In the genomic region with DNA sequence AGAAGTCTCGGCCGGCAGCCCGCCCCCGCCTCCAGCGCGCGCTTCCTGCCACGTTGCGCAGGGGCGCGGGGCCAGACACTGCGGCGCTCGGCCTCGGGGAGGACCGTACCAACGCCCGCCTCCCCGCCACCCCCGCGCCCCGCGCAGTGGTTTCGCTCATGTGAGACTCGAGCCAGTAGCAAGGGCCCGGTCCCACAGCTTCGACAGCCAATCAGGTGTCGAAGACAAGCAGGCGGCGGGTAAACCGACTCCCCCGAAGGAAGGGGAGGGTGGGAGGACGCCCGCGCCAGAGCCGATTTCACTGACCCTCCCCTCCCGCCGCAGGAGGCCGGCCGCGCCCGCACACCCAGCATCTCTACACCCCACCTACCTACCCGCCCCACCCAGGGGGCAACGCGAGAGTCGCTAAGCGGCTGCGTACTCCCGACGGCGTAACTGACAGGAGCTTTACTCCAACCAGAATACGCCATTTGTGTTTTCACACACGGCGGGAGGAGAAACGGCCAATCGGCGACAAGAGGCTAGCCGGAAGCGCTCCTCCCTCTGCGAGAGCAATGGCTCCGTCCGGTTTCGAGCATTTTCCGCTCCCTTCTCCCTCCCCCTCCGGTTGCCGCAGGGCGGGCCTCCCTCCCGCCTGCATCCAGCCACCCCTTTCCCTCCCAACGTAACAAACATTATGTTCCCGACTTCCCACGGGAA, we compare ENCODE assay signal across 8 cellular contexts. TPM values are rescaled to one million over a fixed set of nuclear protein-coding genes. Genes with fewer than 3 reads are reported as not detected.
DNase-seq lines count a peak whose midpoint lies in the region; ATAC-seq and TF ChIP-seq lines count a peak whose summit lies in the region.

No MANE protein-coding gene starts in this region.

- no peak for TF ChIP-seq CTCF in H9 (conservative IDR thresholded peaks at IDR 0.05)
- TF ChIP-seq CTCF in fibroblast of the aortic adventitia (IDR thresholded peaks at IDR 0.05; ENCODE audit: insufficient read depth, low read length), result no peak

- H3K9me3 Mint-ChIP-seq in H9, result no peaks in the 10 kb centered on the region; a peak in 1 of 5 replicates
- H3K9me3 Mint-ChIP-seq in natural killer cell treated with Interleukin-12 subunit alpha and Interleukin-12 subunit beta and Interleukin-15 and Interleukin-18, amount 100 ng/mL, for 72 hours, result no peaks in the 10 kb centered on the region

- DNase-seq in ELF-1 (ENCODE audit: low read depth, low spot score) (peak; percentile 99), H9 (peak; percentile 99), M059J (ENCODE audit: low read depth) (peak; percentile 97), fibroblast of the aortic adventitia (ENCODE audit: low read depth) (peak; percentile 100)
- peak; percentile 100 for DNase-seq in activated effector memory CD4-positive, alpha-beta T cell treated with anti-CD3 and anti-CD28 coated beads, Interleukin-2, amount 50 U/mL, for 16 hours
- DNase-seq in natural killer cell treated with Interleukin-12 subunit alpha and Interleukin-12 subunit beta and Interleukin-15 and Interleukin-18, amount 100 ng/mL, for 72 hours (ENCODE audit: low spot score), result peak; percentile 99
- DNase-seq in stimulated activated naive CD4-positive, alpha-beta T cell treated with Interleukin-2 at 50 U/mL for 16 hours (lab: John Stamatoyannopoulos, UW), result peak; percentile 99

- ATAC-seq in natural killer cell treated with Interleukin-12 subunit alpha and Interleukin-12 subunit beta and Interleukin-15 and Interleukin-18, amount 100 ng/mL, for 72 hours, result peak; percentile 84 to 88

- H3K9me3 ChIP-seq in H9 (ENCODE audit: control insufficient read depth, low read depth, low read length), result no peaks in the 10 kb centered on the region

- H3K79me2 ChIP-seq in H9 (ENCODE audit: insufficient read depth, low read length), result peaks cover 65% of the 10 kb centered on the region

- H3K4me1 Mint-ChIP-seq in H9, result peaks cover 44 to 49% of the 10 kb centered on the region in 2 experiments
- H3K4me1 Mint-ChIP-seq in natural killer cell treated with Interleukin-12 subunit alpha and Interleukin-12 subunit beta and Interleukin-15 and Interleukin-18, amount 100 ng/mL, for 72 hours (ENCODE audit: low read depth in 2 of 2), result peaks cover 51 to 73% of the 10 kb centered on the region in 2 donors

- peak overlapping the region; percentile 99 to 100 (median 99) for H3K27ac Mint-ChIP-seq in H9
- H3K27ac Mint-ChIP-seq in natural killer cell treated with Interleukin-12 subunit alpha and Interleukin-12 subunit beta and Interleukin-15 and Interleukin-18, amount 100 ng/mL, for 72 hours, result peak overlapping the region; percentile 90 to 97

- peak overlapping the region; percentile 85 for H3K4me3 ChIP-seq in fibroblast of the aortic adventitia (ENCODE audit: low read depth, low read length)

- peak overlapping the region; percentile 95 to 99 for H3K4me3 Mint-ChIP-seq in H9
- peak overlapping the region; percentile 88 for H3K4me3 Mint-ChIP-seq in natural killer cell treated with Interleukin-12 subunit alpha and Interleukin-12 subunit beta and Interleukin-15 and Interleukin-18, amount 100 ng/mL, for 72 hours

- peak overlapping the region; percentile 18 for H4K5ac ChIP-seq in H9 (ENCODE audit: insufficient read length, low read depth, low read length)

- no peaks in the 10 kb centered on the region for H3K79me1 ChIP-seq in H9 (ENCODE audit: insufficient read depth, low read depth, low read length, poor library complexity, severe bottlenecking)

- no peak overlapping the region for H3K56ac ChIP-seq in H9 (ENCODE audit: insufficient read length, low read depth, low read length)

- no peak overlapping the region for H2BK120ac ChIP-seq in H9 (ENCODE audit: low read depth, low read length, poor library complexity, severe bottlenecking)

- peak overlapping the region; percentile 88; the same call in 1 of the 2 replicates for H3K14ac ChIP-seq in H9 (ENCODE audit: insufficient read depth, low read length)

- no peak overlapping the region for H2BK12ac ChIP-seq in H9 (ENCODE audit: insufficient read length, low read depth, low read length)

- H2AFZ ChIP-seq in H9 (ENCODE audit: low read length), result no peak overlapping the region

- H3K4ac ChIP-seq in H9 (ENCODE audit: low read depth, low read length), result no peak overlapping the region

- no peaks in the 10 kb centered on the region for H4K20me1 ChIP-seq in H9 (ENCODE audit: control insufficient read depth, insufficient read depth, insufficient read length)

- peak overlapping the region; percentile 23 for H3K4me2 ChIP-seq in H9 (ENCODE audit: insufficient read depth, insufficient read length, low read length)

- H3K27me3 Mint-ChIP-seq in H9 (ENCODE audit: low read depth), result no peaks in the 10 kb centered on the region
- H3K27me3 Mint-ChIP-seq in natural killer cell treated with Interleukin-12 subunit alpha and Interleukin-12 subunit beta and Interleukin-15 and Interleukin-18, amount 100 ng/mL, for 72 hours, result no peaks in the 10 kb centered on the region

- peaks cover 10% of the 10 kb centered on the region for H3K23me2 ChIP-seq in H9 (ENCODE audit: insufficient read length, low read depth, low read length, poor library complexity, severe bottlenecking)

- no peak overlapping the region for H3T11ph ChIP-seq in H9 (ENCODE audit: low read length)

- no peaks in the 10 kb centered on the region for H3K27me3 ChIP-seq in H9 (ENCODE audit: insufficient read depth, low read length)

- H2BK20ac ChIP-seq in H9 (ENCODE audit: low read depth, low read length, poor library complexity, severe bottlenecking), result no peak overlapping the region

- no peak overlapping the region for H2AK5ac ChIP-seq in H9 (ENCODE audit: insufficient read length, low read length)

- peak overlapping the region; percentile 98 for H3K18ac ChIP-seq in H9 (ENCODE audit: insufficient read length, low read depth, low read length)

- H4K91ac ChIP-seq in H9 (ENCODE audit: insufficient read length, low read depth, low read length), result no peak overlapping the region

- peak overlapping the region; percentile 84 for H3K27ac ChIP-seq in H9 (ENCODE audit: insufficient read length, low read depth, low read length)

- TF ChIP-seq POLR2A in Raji (IDR thresholded peaks at IDR 0.05; ENCODE audit: insufficient read depth, low read depth, low read length), result peak; percentile 72; the same call in 1 of the 2 replicates

- H2BK15ac ChIP-seq in H9 (ENCODE audit: low read depth, low read length), result no peak overlapping the region

- no CpG with 5 or more reads among the region's 71 CpGs for WGBS in H9 (ENCODE audit: extremely low coverage, insufficient read length, low lambda C conversion rate)

- H2BK5ac ChIP-seq in H9 (ENCODE audit: insufficient read length, low read length), result no peak overlapping the region

- no peak overlapping the region for H3K23ac ChIP-seq in H9 (ENCODE audit: insufficient read length, low read depth, low read length)

- no peak overlapping the region for H4K8ac ChIP-seq in H9 (replicated peaks; ENCODE audit: insufficient read length, low read depth, low read length)

- 0 out of 2 replicates have a peak, but pooled peaks cover 4% of the 10 kb centered on the region for H3K4me1 ChIP-seq in H9 (ENCODE audit: insufficient read depth, low read length)

- H3K9ac ChIP-seq in H9 (ENCODE audit: extremely low read depth, insufficient read length, low read length), result peak overlapping the region; percentile 96

- H3K36me3 Mint-ChIP-seq in H9 (ENCODE audit: insufficient read depth in 1 of 3, low read depth in 3 of 3), result peaks cover 27 to 54% (median 50%) of the 10 kb centered on the region in 3 experiments
- peaks cover 33% of the 10 kb centered on the region for H3K36me3 Mint-ChIP-seq in natural killer cell treated with Interleukin-12 subunit alpha and Interleukin-12 subunit beta and Interleukin-15 and Interleukin-18, amount 100 ng/mL, for 72 hours

RNA-seq across cellular contexts. Expression of a gene that starts 0.6 kb away (rescaled TPM):
- total RNA-seq in H9 (2021) (185 and 207 TPM in 2 replicates), fibroblast of the aortic adventitia (ENCODE audit: low replicate concordance) (62.1 and 80.2 TPM in 2 replicates)
- total RNA-seq in M059J (2014; rRNA removed; shearing (Covaris generic)), result 39.5 and 57.2 TPM in 2 replicates
- total RNA-seq in natural killer cell treated with Interleukin-12 subunit alpha and Interleukin-12 subunit beta and Interleukin-15 and Interleukin-18, amount 100 ng/mL, for 72 hours, result 100 to 1,000 TPM; 131 to 188 TPM

RNA-seq across cellular contexts. Expression of a gene that starts 33.9 kb away (rescaled TPM):
- 57.0 and 58.4 TPM in 2 replicates for total RNA-seq in H9 (2021)
- total RNA-seq in M059J (2014; rRNA removed; shearing (Covaris generic)), result 24.4 and 29.3 TPM in 2 replicates
- 31.6 and 48.3 TPM in 2 replicates for total RNA-seq in fibroblast of the aortic adventitia (ENCODE audit: low replicate concordance)
- 10 to 100 TPM; 54.3 to 55.9 TPM for total RNA-seq in natural killer cell treated with Interleukin-12 subunit alpha and Interleukin-12 subunit beta and Interleukin-15 and Interleukin-18, amount 100 ng/mL, for 72 hours

Comparison
In these comparisons a context has a peak if more than half of its experiments do, and no peak if none do; other contexts are left out.
1. Peak in every context shown above with its lines: DNase-seq, ATAC-seq, H3K4me3 ChIP-seq and H3K27ac ChIP-seq.